Comparison of ENCODE assay signal across 9 cellular contexts in the genomic region with DNA sequence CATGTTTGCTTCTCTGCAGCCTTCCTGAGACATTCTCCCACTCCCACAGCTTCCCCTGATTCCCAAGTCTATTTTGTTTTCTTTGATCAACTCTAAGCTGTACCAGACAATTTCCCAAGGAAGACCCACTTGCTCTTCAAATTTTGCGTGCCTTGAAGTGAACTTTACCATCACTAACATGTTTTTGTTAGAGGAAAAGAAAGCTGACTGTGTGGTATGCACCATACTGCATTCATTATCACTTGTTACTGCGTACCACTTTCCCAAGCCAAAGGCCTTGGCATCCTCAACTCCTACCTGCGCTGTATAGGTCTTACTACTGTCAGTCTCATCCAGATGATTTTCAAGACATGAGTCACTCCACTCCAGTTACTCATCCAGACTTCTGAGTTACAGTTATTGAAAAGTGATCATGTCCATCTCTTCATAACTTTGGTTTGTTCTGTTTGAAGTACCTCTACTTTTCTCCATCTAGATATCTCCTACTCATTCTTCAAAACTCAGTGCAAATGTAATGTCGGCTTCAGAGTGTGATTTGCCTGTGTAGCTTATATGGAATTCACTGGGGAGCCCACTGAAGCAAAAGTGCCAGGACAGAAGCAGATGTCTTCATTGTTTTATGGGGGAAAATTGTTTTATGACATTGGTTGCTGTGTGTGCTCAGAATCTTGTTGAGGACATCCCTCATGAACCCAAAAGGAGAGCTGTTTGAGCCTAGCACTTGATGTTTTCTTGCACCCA. TPM values are rescaled to one million over a fixed set of nuclear protein-coding genes. Genes with fewer than 3 reads are reported as not detected.
A peak's percentile ranks its signal among the peaks of the same experiment; 100 is the strongest.
DNase-seq lines count a peak whose midpoint lies in the region; ATAC-seq and TF ChIP-seq lines count a peak whose summit lies in the region.
"Had no signal": no experiment of that assay in that cellular context is flagged by ENCODE, and none has a peak within 500 bp of the region (broad histone marks: within the 10 kb centered on the region; RNA-seq: fewer than 3 reads in every experiment).

No MANE protein-coding gene starts in this region.

- no peak overlapping the region for H4K91ac ChIP-seq in mesenchymal stem cell (ENCODE audit: low read length)

- no peak overlapping the region for H3K4me3 ChIP-seq in mesenchymal stem cell (ENCODE audit: insufficient read depth in 1 of 2, low read depth in 1 of 2, low read length in 2 of 2)

- peaks cover 3% of the 10 kb centered on the region for H3K79me1 ChIP-seq in mesenchymal stem cell (replicated peaks; ENCODE audit: low read length, poor library complexity, severe bottlenecking)

- peak overlapping the region; percentile 1; the same call in 1 of the 2 replicates for H3K27ac ChIP-seq in VCaP
- no peak overlapping the region for H3K27ac ChIP-seq in mesenchymal stem cell (ENCODE audit: low read length, poor library complexity, severe bottlenecking)

- H3K4me1 ChIP-seq in mesenchymal stem cell (ENCODE audit: control insufficient read depth, insufficient read depth, low read depth, low read length), result peaks cover 6% of the 10 kb centered on the region

- H3K9ac ChIP-seq in mesenchymal stem cell (ENCODE audit: low read length), result peak overlapping the region; percentile 54

- no peak overlapping the region for H3K18ac ChIP-seq in mesenchymal stem cell (ENCODE audit: low read depth in 1 of 2, low read length in 2 of 2)

- no peak overlapping the region for H4K8ac ChIP-seq in mesenchymal stem cell (ENCODE audit: low read length)

- peak; percentile 54 for DNase-seq in DMS 273 treated with DMSO at 0.1 percent for 48 hours (lab: John Stamatoyannopoulos, UW)
- DNase-seq in HT-29 (ENCODE audit: low spot score), result peak; percentile 35
- DNase-seq in mesenchymal stem cell, result peak; percentile 13
- no peak for DNase-seq in GDM1 (lab: John Stamatoyannopoulos, UW)
- DNase-seq in DMS153 (lab: John Stamatoyannopoulos, UW), result no peak
- no peak for DNase-seq in DMS79 treated with DMSO at 0.1 percent for 48 hours (lab: John Stamatoyannopoulos, UW)
- DNase-seq: SHP77 treated with DMSO at 0.1 percent for 48 hours had no signal

- H2BK15ac ChIP-seq in mesenchymal stem cell (ENCODE audit: low read depth, poor library complexity, severe bottlenecking), result no peak overlapping the region

- no peak overlapping the region for H3K14ac ChIP-seq in mesenchymal stem cell (ENCODE audit: low read length in 2 of 2)

- peaks cover 16 to 52% of the 10 kb centered on the region in 2 experiments for H3K36me3 ChIP-seq in mesenchymal stem cell (ENCODE audit: control insufficient read depth in 1 of 2, insufficient read depth in 2 of 2, low read depth in 1 of 2, low read length in 2 of 2)

- H3K27me3 ChIP-seq in mesenchymal stem cell (ENCODE audit: control insufficient read depth in 1 of 2, insufficient read depth in 1 of 2, low read length in 2 of 2), result no peaks in the 10 kb centered on the region

- H3K4me2 ChIP-seq in mesenchymal stem cell (ENCODE audit: low read length, poor library complexity, severe bottlenecking), result no peak overlapping the region

- no peak overlapping the region for H2AK5ac ChIP-seq in mesenchymal stem cell (ENCODE audit: low read length, severe bottlenecking)

- TF ChIP-seq CTCF in VCaP (conservative IDR thresholded peaks at IDR 0.05), result no peak

- no peak overlapping the region for H3K23ac ChIP-seq in mesenchymal stem cell (ENCODE audit: low read length in 2 of 2)

- no peak for ATAC-seq in GM21526 (IDR thresholded peaks at IDR 0.05; ENCODE audit: low FRiP score, unreplicated experiment)

- 69% methylated on average over 4 of the region's 4 CpGs for WGBS in mesenchymal stem cell

- H3K4ac ChIP-seq in mesenchymal stem cell (ENCODE audit: low read depth in 1 of 2, low read length in 2 of 2), result no peak overlapping the region

- H3K9me3 ChIP-seq in mesenchymal stem cell (ENCODE audit: control insufficient read depth, low read length), result no peaks in the 10 kb centered on the region

- no peak overlapping the region for H2BK12ac ChIP-seq in mesenchymal stem cell (ENCODE audit: low read length in 2 of 2)

- no peak overlapping the region for H2BK120ac ChIP-seq in mesenchymal stem cell (ENCODE audit: low read depth, low read length)

- H2BK5ac ChIP-seq in mesenchymal stem cell (ENCODE audit: low read depth, low read length, poor library complexity, severe bottlenecking), result no peak overlapping the region

- no peak overlapping the region for H2AFZ ChIP-seq in mesenchymal stem cell (ENCODE audit: low read depth, low read length)

RNA-seq across cellular contexts. Expression of a gene that starts 5.2 kb away (rescaled TPM):
- 1,453 and 1,505 TPM in 2 replicates for total RNA-seq in HT-29 (2014; rRNA removed; shearing (Covaris generic))
- polyA plus RNA-seq in mesenchymal stem cell (2013, experiment 1 of 2), result 2,708 TPM
- 2,617 TPM for polyA plus RNA-seq in mesenchymal stem cell (2013, experiment 2 of 2)

RNA-seq across cellular contexts. Expression of a gene that starts 21.1 kb away (rescaled TPM):
- 10.2 and 10.7 TPM in 2 replicates for total RNA-seq in HT-29 (2014; rRNA removed; shearing (Covaris generic))
- polyA plus RNA-seq in mesenchymal stem cell (2013, experiment 1 of 2), result 10.4 TPM
- 10.8 TPM for polyA plus RNA-seq in mesenchymal stem cell (2013, experiment 2 of 2)

Comparison
In these comparisons a context has a peak if more than half of its experiments do, and no peak if none do; other contexts are left out.
1. DNase-seq: peak in DMS 273 treated with DMSO at 0.1 percent for 48 hours (single experiment), HT-29 (single experiment) and mesenchymal stem cell (single experiment); none in GDM1 (single experiment), DMS153 (single experiment) and DMS79 treated with DMSO at 0.1 percent for 48 hours (single experiment).